10 cellular contexts compared by ENCODE assay signal in genomic region chr5:82164109-82164956, GRCh38.
DNase-seq lines count a peak whose midpoint lies in the region; ATAC-seq and TF ChIP-seq lines count a peak whose summit lies in the region.
"Had no signal": no experiment of that assay in that cellular context is flagged by ENCODE, and none has a peak within 500 bp of the region (broad histone marks: within the 10 kb centered on the region; RNA-seq: fewer than 3 reads in every experiment).

No MANE protein-coding gene starts in this region.

- no peak overlapping the region for H3K4me3 Mint-ChIP-seq in activated CD4-positive, alpha-beta memory T cell treated with anti-CD3 and anti-CD28 coated beads, Interleukin-2, amount 10 ng/mL, durations not matched to agents 7 days and 5 days

- H3K36me3 ChIP-seq in RWPE2 (ENCODE audit: low read depth), result no peaks in the 10 kb centered on the region
- no peaks in the 10 kb centered on the region for H3K36me3 ChIP-seq in esophagus squamous epithelium
- no peaks in the 10 kb centered on the region for H3K36me3 ChIP-seq in rectal smooth muscle tissue (ENCODE audit: control insufficient read depth, insufficient read depth, low read length)

- H3K27ac Mint-ChIP-seq in activated CD4-positive, alpha-beta memory T cell treated with anti-CD3 and anti-CD28 coated beads, Interleukin-2, amount 10 ng/mL, durations not matched to agents 7 days and 5 days, result no peak overlapping the region

- H3K27me3 ChIP-seq in RWPE2 (ENCODE audit: insufficient read depth, poor library complexity, severe bottlenecking), result no peaks in the 10 kb centered on the region
- H3K27me3 ChIP-seq in esophagus squamous epithelium, result no peaks in the 10 kb centered on the region
- no peaks in the 10 kb centered on the region for H3K27me3 ChIP-seq in rectal smooth muscle tissue (ENCODE audit: control insufficient read depth, insufficient read depth, low read length)

- ATAC-seq in RWPE2 (ENCODE audit: low read depth) (peak; percentile 63), HG02970 (IDR thresholded peaks at IDR 0.05; ENCODE audit: low FRiP score, unreplicated experiment) (no peak), GM21447 (IDR thresholded peaks at IDR 0.05; ENCODE audit: unreplicated experiment) (no peak)

- H3K9me3 Mint-ChIP-seq in activated CD4-positive, alpha-beta memory T cell treated with anti-CD3 and anti-CD28 coated beads, Interleukin-2, amount 10 ng/mL, durations not matched to agents 7 days and 5 days, result no peaks in the 10 kb centered on the region

- no peaks in the 10 kb centered on the region for H3K27me3 Mint-ChIP-seq in activated CD4-positive, alpha-beta memory T cell treated with anti-CD3 and anti-CD28 coated beads, Interleukin-2, amount 10 ng/mL, durations not matched to agents 7 days and 5 days

- H3K27ac ChIP-seq in RWPE2 (ENCODE audit: poor library complexity, severe bottlenecking), result peak overlapping the region; percentile 77
- peak overlapping the region in 3 of 4 donors; percentile 42 to 66 (median 55) for H3K27ac ChIP-seq in esophagus squamous epithelium
- peak overlapping the region; percentile 42 for H3K27ac ChIP-seq in rectal smooth muscle tissue (ENCODE audit: low read depth, low read length)

- no peak for TF ChIP-seq CTCF in RWPE2 (IDR thresholded peaks at IDR 0.05; ENCODE audit: poor library complexity, severe bottlenecking)
- TF ChIP-seq CTCF in esophagus squamous epithelium (IDR thresholded peaks at IDR 0.05), result no peak

- intact Hi-C loops in esophagus squamous epithelium (cut with DNase I), result loop anchor here (10.0 kb wide), 1 partner anchor 740 kb away; no protein-coding TSS in a partner anchor

- H3K4me3 ChIP-seq in RWPE2 (ENCODE audit: severe bottlenecking), result no peak overlapping the region
- H3K4me3 ChIP-seq in esophagus squamous epithelium, result no peak overlapping the region
- no peak overlapping the region for H3K4me3 ChIP-seq in rectal smooth muscle tissue (ENCODE audit: low read length)

- no peak overlapping the region for H3K9ac ChIP-seq in rectal smooth muscle tissue (ENCODE audit: low read length)

- CTCF ChIA-PET in activated CD4-positive, alpha-beta memory T cell treated with anti-CD3 and anti-CD28 coated beads, Interleukin-2, amount 10 ng/mL, durations not matched to agents 7 days and 5 days (lab: Charles Lee), result interaction anchor here (0.7 to 2.5 kb wide), 9 partner anchors 9 to 739 kb away, joined by 3 to 12 read pairs (median 4); no protein-coding TSS in a partner anchor

- peak; percentile 93 for DNase-seq in ELR (ENCODE audit: low read depth)
- DNase-seq in RWPE2 (ENCODE audit: low spot score), result no peak
- no peak for DNase-seq in esophagus squamous epithelium (lab: John Stamatoyannopoulos, UW)
- no peak for DNase-seq in NCI-H345 treated with DMSO at 0.1 percent for 48 hours (lab: John Stamatoyannopoulos, UW; ENCODE audit: unreplicated experiment)
- no peak for DNase-seq in activated CD4-positive, alpha-beta memory T cell treated with anti-CD3 and anti-CD28 coated beads, Interleukin-2, amount 10 ng/mL, durations not matched to agents 7 days and 5 days
- DNase-seq: activated effector memory CD4-positive, alpha-beta T cell treated with anti-CD3 and anti-CD28 coated beads, Interleukin-2, amount 50 U/mL, for 16 hours; T-helper 1 cell had no signal

- POLR2A ChIA-PET in activated CD4-positive, alpha-beta memory T cell treated with anti-CD3 and anti-CD28 coated beads, Interleukin-2, amount 10 ng/mL, durations not matched to agents 7 days and 5 days (lab: Charles Lee), result no interaction called here

- H3K36me3 Mint-ChIP-seq in activated CD4-positive, alpha-beta memory T cell treated with anti-CD3 and anti-CD28 coated beads, Interleukin-2, amount 10 ng/mL, durations not matched to agents 7 days and 5 days (ENCODE audit: low read depth), result no peaks in the 10 kb centered on the region

- H3K4me1 Mint-ChIP-seq in activated CD4-positive, alpha-beta memory T cell treated with anti-CD3 and anti-CD28 coated beads, Interleukin-2, amount 10 ng/mL, durations not matched to agents 7 days and 5 days, result peaks cover 3% of the 10 kb centered on the region

- WGBS in esophagus squamous epithelium, 2 donors, result 32 to 62% methylated on average over 6 of the region's 6 CpGs

- H3K9me3 ChIP-seq in RWPE2 (ENCODE audit: severe bottlenecking) (no peaks in the 10 kb centered on the region), esophagus squamous epithelium (no peaks in the 10 kb centered on the region)

- H3K4me1 ChIP-seq in RWPE2 (ENCODE audit: insufficient read depth, poor library complexity, severe bottlenecking), result peaks cover 34% of the 10 kb centered on the region
- H3K4me1 ChIP-seq in esophagus squamous epithelium, result peaks cover 9 to 44% (median 11%) of the 10 kb centered on the region in 3 donors
- H3K4me1 ChIP-seq in rectal smooth muscle tissue (ENCODE audit: control insufficient read depth, insufficient read depth, low read length), result peaks cover 11% of the 10 kb centered on the region

- TF ChIP-seq POLR2A in esophagus squamous epithelium (IDR thresholded peaks at IDR 0.05), result no peak
